ENCODE assay signal across 1 cellular context in genomic region chr12:124921200-124922008, GRCh38.
TF ChIP-seq lines count a peak whose summit lies in the region.

No MANE protein-coding gene starts in this region.

TF ChIP-seq in HepG2, 621 proteins besides CTCF, POLR2A, EP300 and RAD21 (continued from another document):
- TF ChIP-seq IKZF4 (CRISPR knock-in tag; IDR thresholded peaks at IDR 0.05; ENCODE audit: borderline replicate concordance, low read depth, not compliant biosample characterization) (no peak), PHF8 (CRISPR knock-in tag; IDR thresholded peaks at IDR 0.05) (peak; percentile 42), ZNF746 (CRISPR knock-in tag; IDR thresholded peaks at IDR 0.05) (no peak), PAF1 (CRISPR knock-in tag; IDR thresholded peaks at IDR 0.05) (no peak), TAF1 (CRISPR knock-in tag; IDR thresholded peaks at IDR 0.05) (no peak), TERF1 (CRISPR knock-in tag; IDR thresholded peaks at IDR 0.05) (no peak), CBX2 (IDR thresholded peaks at IDR 0.05; ENCODE audit: low read depth, low read length) (no peak), CBX2 (CRISPR knock-in tag; IDR thresholded peaks at IDR 0.05; ENCODE audit: low read depth) (no peak), PAXIP1 (CRISPR knock-in tag; conservative IDR thresholded peaks at IDR 0.05) (peak; percentile 41; the same call in 1 of the 2 replicates), ZSCAN21 (CRISPR knock-in tag; IDR thresholded peaks at IDR 0.05; ENCODE audit: borderline replicate concordance) (peak; percentile 22), REL (CRISPR knock-in tag; conservative IDR thresholded peaks at IDR 0.05) (no peak), ISX (CRISPR knock-in tag; conservative IDR thresholded peaks at IDR 0.05) (no peak), ZNF83 (CRISPR knock-in tag; IDR thresholded peaks at IDR 0.05; ENCODE audit: borderline replicate concordance) (no peak), SALL2 (CRISPR knock-in tag; IDR thresholded peaks at IDR 0.05) (no peak), TBX2 (CRISPR knock-in tag; IDR thresholded peaks at IDR 0.05; ENCODE audit: borderline replicate concordance) (0 out of 2 replicates have a peak, but pooled peaks have one; percentile 40), FOSL1 (CRISPR knock-in tag; IDR thresholded peaks at IDR 0.05; ENCODE audit: borderline replicate concordance) (no peak), ZNF605 (CRISPR knock-in tag; IDR thresholded peaks at IDR 0.05) (peak; percentile 12; the same call in 1 of the 2 replicates), ZNF776 (CRISPR knock-in tag; IDR thresholded peaks at IDR 0.05) (no peak), HES4 (CRISPR knock-in tag; IDR thresholded peaks at IDR 0.05; ENCODE audit: borderline replicate concordance) (no peak), HDAC2 (CRISPR knock-in tag; IDR thresholded peaks at IDR 0.05) (peak; percentile 42; the same call in 1 of the 2 replicates), TOPORS (CRISPR knock-in tag; IDR thresholded peaks at IDR 0.05) (no peak), MIER2 (CRISPR knock-in tag; IDR thresholded peaks at IDR 0.05) (peak; percentile 17; the same call in 1 of the 2 replicates), ZNF770 (CRISPR knock-in tag; IDR thresholded peaks at IDR 0.05) (0 out of 2 replicates have a peak, but pooled peaks have one; percentile 45), SSRP1 (CRISPR knock-in tag; IDR thresholded peaks at IDR 0.05) (0 out of 2 replicates have a peak, but pooled peaks have one; percentile 63), RFX3 (CRISPR knock-in tag; IDR thresholded peaks at IDR 0.05) (no peak; the same call in 1 of the 2 replicates), ZBTB39 (CRISPR knock-in tag; IDR thresholded peaks at IDR 0.05) (no peak), MEIS2 (CRISPR knock-in tag; IDR thresholded peaks at IDR 0.05) (no peak), ZNF772 (CRISPR knock-in tag; IDR thresholded peaks at IDR 0.05) (no peak; the same call in 1 of the 2 replicates), ZFP91 (CRISPR knock-in tag; IDR thresholded peaks at IDR 0.05; ENCODE audit: borderline replicate concordance) (peak; percentile 85), PRMT3 (CRISPR knock-in tag; IDR thresholded peaks at IDR 0.05; ENCODE audit: borderline replicate concordance, low read depth) (no peak), SNAPC2 (CRISPR knock-in tag; IDR thresholded peaks at IDR 0.05) (peak; percentile 40; the same call in 1 of the 2 replicates)
